Comparison of ENCODE assay signal across 9 cellular contexts in the genomic region with DNA sequence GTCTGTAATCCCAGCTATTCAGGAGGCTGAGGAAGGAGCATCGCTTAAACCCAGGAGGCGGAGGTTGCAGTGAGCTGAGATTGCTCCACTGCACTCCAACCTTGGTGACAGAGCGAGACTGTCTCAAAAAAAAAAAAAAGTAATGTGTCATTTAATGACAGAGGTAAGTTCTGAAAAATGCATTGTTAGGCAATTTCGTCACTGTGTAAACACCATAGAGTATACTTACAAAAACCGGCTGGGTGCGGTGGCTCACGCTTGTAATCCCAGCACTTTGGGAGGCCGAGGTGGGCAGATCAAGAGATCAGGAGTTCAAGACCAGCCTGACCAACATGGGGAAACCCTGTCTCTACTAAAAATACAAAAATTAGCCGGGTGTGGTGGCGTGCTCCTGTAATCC. TPM values are rescaled to one million over a fixed set of nuclear protein-coding genes. Genes with fewer than 3 reads are reported as not detected.
DNase-seq lines count a peak whose midpoint lies in the region; ATAC-seq, FAIRE-seq and TF ChIP-seq lines count a peak whose summit lies in the region.
"Not testable (repeated sequence)": the region's sequence is repeated elsewhere in the genome, so short reads cannot be mapped to it uniquely, and the experiment has no call there.
"Had no signal": no experiment of that assay in that cellular context is flagged by ENCODE, and none has a peak within 500 bp of the region (broad histone marks: within the 10 kb centered on the region; RNA-seq: fewer than 3 reads in every experiment).

No MANE protein-coding gene starts in this region.

- not testable (repeated sequence) for H3K36me3 ChIP-seq in bronchial epithelial cell (ENCODE audit: control insufficient read depth, insufficient read depth, low read length); pancreas

- not testable (repeated sequence) for TF ChIP-seq CTCF in bronchial epithelial cell (IDR thresholded peaks at IDR 0.05; ENCODE audit: insufficient read depth, low read length, severe bottlenecking); pancreas (IDR thresholded peaks at IDR 0.05)

- ATAC-seq in left colon, result peak; percentile 58
- peak in 3 of 4 donors; percentile 26 to 37 (median 29) for ATAC-seq in pancreas

- H3K9me3 ChIP-seq in pancreas, result not testable (repeated sequence)

- H3K27me3 ChIP-seq in bronchial epithelial cell (ENCODE audit: control insufficient read depth, insufficient read depth, low read length); pancreas: not testable (repeated sequence)

- WGBS in pancreas, 2 donors, result 65 to 83% methylated on average over 9 to 10 of the region's 10 CpGs

- H3K4me1 ChIP-seq in pancreas, result not testable (repeated sequence)

- DNase-seq in A172 (ENCODE audit: low spot score) (peak; percentile 76), EL (peak; percentile 61), LoVo (ENCODE audit: low spot score) (peak; percentile 44), RCC 7860 (ENCODE audit: low spot score) (peak; percentile 62), bronchial epithelial cell (ENCODE audit: low read depth) (peak; percentile 93), pancreas (peak in 1 of 6 donors; percentile 21)
- peak; percentile 24 for DNase-seq in activated effector memory CD4-positive, alpha-beta T cell treated with anti-CD3 and anti-CD28 coated beads, Interleukin-2, amount 50 U/mL, for 16 hours
- DNase-seq in left colon, result not testable (repeated sequence)

- H3K27ac ChIP-seq in pancreas, result not testable (repeated sequence)

- intact Hi-C loops in left colon (cut with DNase I, micrococcal nuclease); pancreas (cut with DNase I): not testable (repeated sequence)

- H3K4me3 ChIP-seq in bronchial epithelial cell (ENCODE audit: low read depth, low read length); pancreas: not testable (repeated sequence)

- not testable (repeated sequence) for FAIRE-seq in RCC 7860 (lab: Jason Lieb, UNC); bronchial epithelial cell (lab: Jason Lieb, UNC); pancreas (lab: Jason Lieb, UNC)

RNA-seq across cellular contexts. Expression of a gene that starts 16.6 kb away (rescaled TPM):
- 75.4 and 80.5 TPM in 2 replicates for total RNA-seq in A172 (2014; rRNA removed; shearing (Covaris generic))
- total RNA-seq in bronchial epithelial cell, result 81.5 and 95.6 TPM in 2 replicates
- total RNA-seq in left colon, result 10 to 100 TPM; 87.8 to 91.4 TPM
- 10 to 100 TPM; 43.5 to 74.1 (median 59.5) TPM for total RNA-seq in pancreas
- polyA plus RNA-seq in pancreas, result 10 to 100 TPM; 57.9 to 89.7 TPM

RNA-seq across cellular contexts. Expression of a gene that starts 27.2 kb away (rescaled TPM):
- 1.2 and 2.7 TPM in 2 replicates for total RNA-seq in A172 (2014; rRNA removed; shearing (Covaris generic))
- total RNA-seq in bronchial epithelial cell (0.13 TPM in 1 of 2 replicates, not detected in the other), left colon (1 to 10 TPM; 1.9 to 6.2 TPM), pancreas (1 to 10 TPM in 1 of 6 donors, under 1 TPM in 4, not detected in 1; 0.28 to 2.3 (median 0.35) TPM)
- polyA plus RNA-seq in pancreas, result under 1 TPM; 0.15 to 0.70 TPM
- total RNA-seq: RPMI7951 had no signal

RNA-seq across cellular contexts. Expression of a gene that starts 51.0 kb away (rescaled TPM):
- 382 and 394 TPM in 2 replicates for total RNA-seq in A172 (2014; rRNA removed; shearing (Covaris generic))
- total RNA-seq in bronchial epithelial cell, result 229 and 266 TPM in 2 replicates
- 100 to 1,000 TPM; 164 to 173 TPM for total RNA-seq in left colon
- 10 to 100 TPM; 49.8 to 85.4 (median 76.1) TPM for total RNA-seq in pancreas
- polyA plus RNA-seq in pancreas, result 10 to 100 TPM; 51.5 to 86.4 TPM

RNA-seq across cellular contexts. Expression of a gene that starts 51.3 kb away (rescaled TPM):
- total RNA-seq in A172 (2014; rRNA removed; shearing (Covaris generic)), result 15.2 and 15.8 TPM in 2 replicates
- total RNA-seq in bronchial epithelial cell, result 10.8 and 17.5 TPM in 2 replicates
- total RNA-seq in left colon, result 10 to 100 TPM; 24.5 to 25.2 TPM
- 10 to 100 TPM in 3 of 6 donors, 1 to 10 TPM in 3; 8.2 to 14.8 (median 10.3) TPM for total RNA-seq in pancreas
- 1 to 10 TPM; 9.5 to 9.6 TPM for polyA plus RNA-seq in pancreas
